ENCODE assay signal across 1 cellular context in genomic region chr15:56732135-56732880, GRCh38.
TF ChIP-seq lines count a peak whose summit lies in the region.

No MANE protein-coding gene starts in this region.

TF ChIP-seq in H1, 55 proteins besides CTCF, POLR2A, EP300 and RAD21:
- TF ChIP-seq BRCA1 (IDR thresholded peaks at IDR 0.05; ENCODE audit: low read depth, low read length): no peak
- 0 out of 4 replicates have a peak, but pooled peaks of 1 of the 2 experiments have one; percentile 22 for TF ChIP-seq SIN3A (conservative IDR thresholded peaks at IDR 0.05 in 1 of 2, IDR thresholded peaks at IDR 0.05 in 1 of 2; ENCODE audit: low read depth in 1 of 2, low read length in 2 of 2)
